In the genomic region with DNA sequence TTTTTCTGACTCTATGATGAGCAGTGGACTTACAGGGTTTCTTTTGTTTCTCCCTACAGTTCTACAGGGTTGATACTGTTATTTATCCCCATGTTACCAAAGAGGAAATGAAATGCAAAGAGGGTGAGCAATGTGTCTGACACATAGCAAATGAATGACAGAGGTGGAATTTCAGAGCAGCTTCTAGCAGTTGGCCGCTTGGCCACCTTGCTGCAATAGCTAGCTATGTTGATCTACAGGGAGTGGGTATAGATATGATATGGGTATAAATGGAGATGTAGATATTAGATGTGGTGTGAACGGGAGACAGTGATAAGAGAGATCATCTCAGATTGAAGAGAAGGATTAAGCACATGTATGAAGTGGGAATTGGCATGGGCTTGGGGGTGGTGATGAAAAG, we compare ENCODE assay signal across 24 cellular contexts. TPM values are rescaled to one million over a fixed set of nuclear protein-coding genes. Genes with fewer than 3 reads are reported as not detected.
DNase-seq lines count a peak whose midpoint lies in the region; ATAC-seq, FAIRE-seq and TF ChIP-seq lines count a peak whose summit lies in the region.
"Had no signal": no experiment of that assay in that cellular context is flagged by ENCODE, and none has a peak within 500 bp of the region (broad histone marks: within the 10 kb centered on the region; RNA-seq: fewer than 3 reads in every experiment).

No MANE protein-coding gene starts in this region.

- TF ChIP-seq CTCF in MCF 10A (IDR thresholded peaks at IDR 0.05; ENCODE audit: unreplicated experiment) (no peak), breast epithelium (IDR thresholded peaks at IDR 0.05) (no peak), astrocyte (IDR thresholded peaks at IDR 0.05; ENCODE audit: insufficient read depth, low read depth, low read length) (no peak), foreskin keratinocyte (conservative IDR thresholded peaks at IDR 0.05) (peak; percentile 35)

- no peak overlapping the region for H3K27ac Mint-ChIP-seq in MCF 10A (ENCODE audit: low read depth, unreplicated experiment)
- no peak overlapping the region for H3K27ac Mint-ChIP-seq in astrocyte (ENCODE audit: unreplicated experiment)
- H3K27ac Mint-ChIP-seq: CD4-positive, CD25-positive, alpha-beta regulatory T cell; dendritic cell treated with granulocyte-macrophage colony-stimulating factor and Interleukin-4, amounts not matched to agents 40 ng/mL and 50 ng/mL, for 4 days; HFFc6; stimulated activated naive CD8-positive, alpha-beta T cell treated with anti-CD3 and anti-CD28 coated beads, Interleukin-15, Interleukin-2, amounts not matched to agents 100 ng/mL and 50 ng/mL, for 24 hours had no signal

- H2AFZ ChIP-seq in astrocyte (ENCODE audit: low read depth, low read length) = no peak overlapping the region

- peak; percentile 96 for ATAC-seq in foreskin keratinocyte
- ATAC-seq in GM18861 (IDR thresholded peaks at IDR 0.05; ENCODE audit: unreplicated experiment) = no peak
- ATAC-seq: right cardiac atrium had no signal

- no peaks in the 10 kb centered on the region for H3K36me3 ChIP-seq in breast epithelium
- no peaks in the 10 kb centered on the region for H3K36me3 ChIP-seq in astrocyte (ENCODE audit: insufficient read depth, low read length)
- H3K36me3 ChIP-seq: neutrophil had no signal

- CTCF ChIA-PET in MCF 10A (lab: Yijun Ruan, JAX) = no interaction called here

- H3K27me3 ChIP-seq in breast epithelium = no peaks in the 10 kb centered on the region
- H3K27me3 ChIP-seq in astrocyte (ENCODE audit: insufficient read depth, low read length) = no peaks in the 10 kb centered on the region
- H3K27me3 ChIP-seq in foreskin keratinocyte = no peaks in the 10 kb centered on the region
- H3K27me3 ChIP-seq: neutrophil had no signal

- H3K4me2 ChIP-seq in astrocyte (ENCODE audit: low read length) = peak overlapping the region; percentile 54
- H3K4me2 ChIP-seq: SK-N-SH had no signal

- no peak overlapping the region for H3K9ac ChIP-seq in astrocyte (ENCODE audit: low read length)
- H3K9ac ChIP-seq: SK-N-SH had no signal

- BruUV-seq in MCF 10A (replicated peaks; lab: Mats Ljungman, UMichigan) = no TSS peak

- no peak for TF ChIP-seq POLR2A in breast epithelium (IDR thresholded peaks at IDR 0.05)

- H3K4me1 ChIP-seq in breast epithelium = no peaks in the 10 kb centered on the region
- H3K4me1 ChIP-seq in astrocyte (ENCODE audit: insufficient read depth, low read length) = no peaks in the 10 kb centered on the region
- peaks cover 11% of the 10 kb centered on the region for H3K4me1 ChIP-seq in foreskin keratinocyte

- POLR2A ChIA-PET in MCF 10A (lab: Yijun Ruan, JAX) = interaction anchor here (1.1 kb wide), 1 partner anchor 42 kb away, joined by 5 read pairs; no protein-coding TSS in a partner anchor

- no peak overlapping the region for H3K4me3 Mint-ChIP-seq in MCF 10A (ENCODE audit: unreplicated experiment)
- no peak overlapping the region for H3K4me3 Mint-ChIP-seq in astrocyte (ENCODE audit: unreplicated experiment)
- H3K4me3 Mint-ChIP-seq: CD4-positive, CD25-positive, alpha-beta regulatory T cell; dendritic cell treated with granulocyte-macrophage colony-stimulating factor and Interleukin-4, amounts not matched to agents 40 ng/mL and 50 ng/mL, for 4 days; HFFc6; stimulated activated naive CD8-positive, alpha-beta T cell treated with anti-CD3 and anti-CD28 coated beads, Interleukin-15, Interleukin-2, amounts not matched to agents 100 ng/mL and 50 ng/mL, for 24 hours had no signal

- no peak overlapping the region for H3K4me3 ChIP-seq in breast epithelium
- no peak overlapping the region for H3K4me3 ChIP-seq in astrocyte (ENCODE audit: insufficient read depth, low read depth, low read length)

- H3K36me3 Mint-ChIP-seq in MCF 10A (ENCODE audit: insufficient read depth, unreplicated experiment) = no peaks in the 10 kb centered on the region
- H3K36me3 Mint-ChIP-seq in astrocyte (ENCODE audit: low read depth, unreplicated experiment) = no peaks in the 10 kb centered on the region
- H3K36me3 Mint-ChIP-seq: CD4-positive, CD25-positive, alpha-beta regulatory T cell had no signal

- peaks cover 8% of the 10 kb centered on the region for H3K9me3 Mint-ChIP-seq in MCF 10A (ENCODE audit: unreplicated experiment)
- peaks cover 9% of the 10 kb centered on the region for H3K9me3 Mint-ChIP-seq in astrocyte (ENCODE audit: unreplicated experiment)
- H3K9me3 Mint-ChIP-seq: dendritic cell treated with granulocyte-macrophage colony-stimulating factor and Interleukin-4, amounts not matched to agents 40 ng/mL and 50 ng/mL, for 4 days; stimulated activated naive CD8-positive, alpha-beta T cell treated with anti-CD3 and anti-CD28 coated beads, Interleukin-15, Interleukin-2, amounts not matched to agents 100 ng/mL and 50 ng/mL, for 24 hours had no signal

- intact Hi-C loops in MCF 10A (cut with micrococcal nuclease) (no loop called here), breast epithelium (cut with DNase I; ENCODE audit: low total_unique reads) (no loop called here)

- H3K4me1 Mint-ChIP-seq in MCF 10A (ENCODE audit: insufficient read depth, unreplicated experiment) = peaks cover 7% of the 10 kb centered on the region
- H3K4me1 Mint-ChIP-seq in astrocyte (ENCODE audit: low read depth, unreplicated experiment) = peaks cover 11% of the 10 kb centered on the region
- H3K4me1 Mint-ChIP-seq: CD4-positive, CD25-positive, alpha-beta regulatory T cell had no signal

- FAIRE-seq in astrocyte (lab: Jason Lieb, UNC) = no peak
- FAIRE-seq in urothelium cell line (lab: Jason Lieb, UNC) = no peak

- DNase-seq in MCF 10A (ENCODE audit: unreplicated experiment) (peak; percentile 41), breast epithelium (ENCODE audit: low spot score in 2 of 2) (no peak), astrocyte (ENCODE audit: low read depth) (peak; percentile 61), foreskin keratinocyte (peak; percentile 75 to 88), urothelium cell line (ENCODE audit: low spot score) (peak; percentile 17), NCI-H187 (lab: John Stamatoyannopoulos, UW) (no peak), NCI-H1930 (lab: John Stamatoyannopoulos, UW) (no peak)
- DNase-seq: 8988T; activated CD4-positive, alpha-beta T cell treated with anti-CD3 and anti-CD28 coated beads for 4 hours; activated CD8-positive, alpha-beta memory T cell treated with anti-CD3 and anti-CD28 coated beads, Interleukin-2, amount 50 U/mL, for 48 hours; activated gamma-delta T cell treated with Interleukin-2 at 50 U/mL for 16 hours; aorta; CD4-positive, CD25-positive, alpha-beta regulatory T cell; HFFc6; hypothalamus; IMR-90; NCI-H2081; NCI-H526 treated with DMSO at 0.1 percent for 48 hours; right cardiac atrium; SK-N-SH had no signal

- H3K27me3 Mint-ChIP-seq in MCF 10A (ENCODE audit: insufficient read depth, unreplicated experiment) (no peaks in the 10 kb centered on the region), astrocyte (ENCODE audit: low read depth, unreplicated experiment) (peaks cover 14% of the 10 kb centered on the region)

- H3K79me2 ChIP-seq in astrocyte (ENCODE audit: insufficient read depth, low read length) = no peaks in the 10 kb centered on the region

- no peaks in the 10 kb centered on the region for H4K20me1 ChIP-seq in astrocyte (ENCODE audit: insufficient read depth, low read length)

- H3K9me3 ChIP-seq in breast epithelium = no peaks in the 10 kb centered on the region
- no peaks in the 10 kb centered on the region for H3K9me3 ChIP-seq in astrocyte (ENCODE audit: insufficient read depth, low read depth, low read length)
- H3K9me3 ChIP-seq: neutrophil, SK-N-SH had no signal

- H3K27ac ChIP-seq in breast epithelium = no peak overlapping the region
- H3K27ac ChIP-seq in astrocyte (ENCODE audit: low read depth, low read length) = no peak overlapping the region
- H3K27ac ChIP-seq in foreskin keratinocyte = no peak overlapping the region
- H3K27ac ChIP-seq: neutrophil had no signal

RNA-seq across cellular contexts. Expression of a gene that starts 10.9 kb away (rescaled TPM):
- total RNA-seq in MCF 10A (2022) (0.09 and 0.20 TPM in 2 replicates), breast epithelium (10 to 100 TPM in 1 of 3 donors, 1 to 10 TPM in 2; 3.4 to 13.1 (median 5.9) TPM), astrocyte (0.57 and 0.89 TPM in 2 replicates), foreskin keratinocyte (2.1 and 2.2 TPM in 2 replicates)
- polyA plus RNA-seq in foreskin keratinocyte = 0.91 and 0.99 TPM in 2 replicates
- total RNA-seq: HFFc6, IMR-90 had no signal
- polyA plus RNA-seq: IMR-90, SK-N-SH had no signal

Comparison
In these comparisons a context has a peak if more than half of its experiments do, and no peak if none do; other contexts are left out.
1. DNase-seq: peak in MCF 10A (single experiment), astrocyte (single experiment), foreskin keratinocyte (2 of 2) and urothelium cell line (single experiment); none in breast epithelium (0 of 2), NCI-H187 (0 of 2) and NCI-H1930 (0 of 2).